Comparison of ENCODE assay signal across 18 cellular contexts in the genomic region with DNA sequence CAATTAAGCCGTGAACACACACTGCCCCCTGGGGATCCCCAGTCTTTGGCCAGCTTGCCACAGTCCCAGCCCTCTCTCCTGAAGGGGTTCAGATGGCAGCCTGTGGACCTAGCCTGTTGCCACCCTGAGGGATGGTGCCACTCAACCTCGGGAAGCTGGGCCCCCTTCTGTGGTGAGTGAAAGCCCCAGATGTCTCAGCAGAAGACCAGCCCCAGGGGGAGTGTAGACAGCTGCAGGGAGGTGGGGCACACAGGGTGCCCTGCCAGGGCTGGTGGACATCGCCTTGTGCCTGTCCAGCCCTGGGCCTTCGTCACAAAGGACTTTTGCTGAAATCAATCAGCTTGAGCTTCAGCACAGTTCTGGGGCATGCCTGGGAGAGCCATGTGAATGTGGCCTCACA. TPM values are rescaled to one million over a fixed set of nuclear protein-coding genes. Genes with fewer than 3 reads are reported as not detected.
DNase-seq lines count a peak whose midpoint lies in the region; ATAC-seq and TF ChIP-seq lines count a peak whose summit lies in the region.
"Had no signal": no experiment of that assay in that cellular context is flagged by ENCODE, and none has a peak within 500 bp of the region (broad histone marks: within the 10 kb centered on the region; RNA-seq: fewer than 3 reads in every experiment).

No MANE protein-coding gene starts in this region.

- H3K27me3 ChIP-seq in right cardiac atrium (ENCODE audit: control insufficient read depth, insufficient read depth), result no peaks in the 10 kb centered on the region
- H3K27me3 ChIP-seq in endodermal cell (ENCODE audit: control insufficient read depth, insufficient read depth, low read length, poor library complexity, severe bottlenecking), result no peaks in the 10 kb centered on the region
- no peaks in the 10 kb centered on the region for H3K27me3 ChIP-seq in sigmoid colon
- H3K27me3 ChIP-seq in transverse colon, result no peaks in the 10 kb centered on the region
- H3K27me3 ChIP-seq: BE2C had no signal

- no peak for TF ChIP-seq CTCF in endodermal cell (conservative IDR thresholded peaks at IDR 0.05)
- TF ChIP-seq CTCF in sigmoid colon (IDR thresholded peaks at IDR 0.05), result no peak
- no peak for TF ChIP-seq CTCF in transverse colon (IDR thresholded peaks at IDR 0.05)

- no peaks in the 10 kb centered on the region for H3K27me3 Mint-ChIP-seq in endodermal cell (ENCODE audit: insufficient read depth)

- intact Hi-C loops in cardiac septum (cut with DNase I), result no loop called here
- intact Hi-C loops in right cardiac atrium (cut with DNase I), result no loop called here
- intact Hi-C loops in sigmoid colon (cut with DNase I), result no loop called here
- intact Hi-C loops in transverse colon (cut with DNase I; ENCODE audit: low total_unique reads), result no loop called here

- H3K27ac Mint-ChIP-seq in endodermal cell, result no peak overlapping the region
- H3K27ac Mint-ChIP-seq: CD8-positive, alpha-beta T cell; HFFc6 had no signal

- ATAC-seq in right cardiac atrium, result no peak
- ATAC-seq: CD8-positive, alpha-beta T cell; HepG2 had no signal

- H3K9me3 ChIP-seq in right cardiac atrium (ENCODE audit: control insufficient read depth, low read length) (no peaks in the 10 kb centered on the region), endodermal cell (ENCODE audit: control insufficient read depth, low read length) (no peaks in the 10 kb centered on the region), sigmoid colon (no peaks in the 10 kb centered on the region), transverse colon (no peaks in the 10 kb centered on the region)
- H3K9me3 ChIP-seq: BE2C had no signal

- H3K9ac ChIP-seq in endodermal cell (ENCODE audit: extremely low read depth, low read length, poor library complexity, severe bottlenecking), result no peak overlapping the region

- H3K4me3 Mint-ChIP-seq in endodermal cell, result no peak overlapping the region
- H3K4me3 Mint-ChIP-seq: CD8-positive, alpha-beta T cell; HFFc6 had no signal

- TF ChIP-seq EP300 in sigmoid colon (IDR thresholded peaks at IDR 0.05) (no peak), transverse colon (IDR thresholded peaks at IDR 0.05; ENCODE audit: low read depth) (no peak)

- in situ Hi-C loops in transverse colon (cut with MboI; ENCODE audit: low pct_ligation_motif_present in 1 of 4, low pct_unique_long_range_greater_than_20kb in 1 of 4, low sequenced_read_pairs in 3 of 4), result no loop called here

- H3K4me1 ChIP-seq in right cardiac atrium (ENCODE audit: control insufficient read depth, insufficient read depth, low read length), result no peaks in the 10 kb centered on the region
- H3K4me1 ChIP-seq in endodermal cell (ENCODE audit: control insufficient read depth, insufficient read depth, low read length), result no peaks in the 10 kb centered on the region
- H3K4me1 ChIP-seq in sigmoid colon, result no peaks in the 10 kb centered on the region
- H3K4me1 ChIP-seq in transverse colon, result no peaks in the 10 kb centered on the region

- no peaks in the 10 kb centered on the region for H3K4me1 Mint-ChIP-seq in endodermal cell

- H3K9me3 Mint-ChIP-seq in endodermal cell, result peaks cover 6% of the 10 kb centered on the region
- H3K9me3 Mint-ChIP-seq: HFFc6 had no signal

- no peak for TF ChIP-seq POLR2A in sigmoid colon (IDR thresholded peaks at IDR 0.05)
- no peak for TF ChIP-seq POLR2A in transverse colon (IDR thresholded peaks at IDR 0.05)

- H3K36me3 Mint-ChIP-seq in endodermal cell (ENCODE audit: low read depth), result peaks cover 7% of the 10 kb centered on the region
- H3K36me3 Mint-ChIP-seq: CD8-positive, alpha-beta T cell had no signal

- H3K36me3 ChIP-seq in endodermal cell (ENCODE audit: control insufficient read depth, insufficient read depth, low read length), result no peaks in the 10 kb centered on the region
- H3K36me3 ChIP-seq in sigmoid colon, result no peaks in the 10 kb centered on the region
- no peaks in the 10 kb centered on the region for H3K36me3 ChIP-seq in transverse colon

- 92% methylated on average over 4 of the region's 4 CpGs for WGBS in right cardiac atrium
- 91 to 96% methylated on average over 3 to 4 of the region's 4 CpGs for WGBS in endodermal cell (ENCODE audit: insufficient coverage in 1 of 2, insufficient read length in 1 of 2), 2 experiments
- WGBS in sigmoid colon, 2 donors, result 80 to 90% methylated on average over 4 of the region's 4 CpGs
- WGBS in transverse colon (ENCODE audit: low coverage in 1 of 2), 2 donors, result 77% methylated on average over 4 of the region's 4 CpGs; no CpG with 5 or more reads in 1 of the 2 donors

- DNase-seq in cardiac septum (ENCODE audit: low spot score) (peak; percentile 63), right cardiac atrium (no peak), endodermal cell (peak; percentile 28), sigmoid colon (peak; percentile 32), transverse colon (no peak)
- no peak for DNase-seq in stimulated activated CD4-positive, alpha-beta T cell treated with anti-CD3 and anti-CD28 coated beads, Interleukin-12 subunit alpha, Interleukin-12 subunit beta, amount 100 ng/mL, for 4 hours
- no peak for DNase-seq in NK-92 treated with Interleukin-12 subunit alpha and Interleukin-12 subunit beta, amount 100 ng/mL, for 24 hours (lab: John Stamatoyannopoulos, UW)
- DNase-seq: BE2C; CD8-positive, alpha-beta T cell; HFFc6; KG1; NCI-H1105 treated with DMSO at 0.1 percent for 48 hours; NCI-H1694; NCI-H2081 treated with DMSO at 0.1 percent for 48 hours; NCI-H748 treated with DMSO at 0.1 percent for 48 hours; OCI-M1; SHP77 treated with DMSO at 0.1 percent for 48 hours had no signal

- H3K27ac ChIP-seq in right cardiac atrium (ENCODE audit: low read length) (no peak overlapping the region), endodermal cell (ENCODE audit: low read depth, low read length) (no peak overlapping the region), sigmoid colon (no peak overlapping the region), transverse colon (no peak overlapping the region)

- H3K4me3 ChIP-seq in right cardiac atrium (ENCODE audit: low read length), result no peak overlapping the region
- no peak overlapping the region for H3K4me3 ChIP-seq in endodermal cell (ENCODE audit: low read length)
- no peak overlapping the region for H3K4me3 ChIP-seq in sigmoid colon
- H3K4me3 ChIP-seq in transverse colon, result no peak overlapping the region

RNA-seq across cellular contexts. Expression of gene C14orf132, which starts 32.4 kb away (rescaled TPM):
- total RNA-seq in cardiac septum (18.9 TPM), right cardiac atrium (1 to 10 TPM; 3.7 to 5.3 (median 4.7) TPM), endodermal cell (10 to 100 TPM; 12.3 to 21.9 TPM), sigmoid colon (10 to 100 TPM; 10.4 to 30.4 (median 23.6) TPM), transverse colon (1 to 10 TPM; 3.5 to 6.4 (median 5.0) TPM)
- polyA plus RNA-seq in right cardiac atrium (2.9 TPM), sigmoid colon (1 to 10 TPM; 2.4 to 4.3 (median 3.2) TPM)
- 55.9 TPM for polyA plus RNA-seq in endodermal cell (2013, experiment 1 of 2)
- polyA plus RNA-seq in endodermal cell (2013, experiment 2 of 2), result 52.1 TPM

Comparison
In these comparisons a context has a peak if more than half of its experiments do, and no peak if none do; other contexts are left out.
1. DNase-seq: peak in cardiac septum (single experiment), endodermal cell (single experiment) and sigmoid colon (single experiment); none in right cardiac atrium (0 of 3), transverse colon (single experiment), stimulated activated CD4-positive, alpha-beta T cell treated with anti-CD3 and anti-CD28 coated beads, Interleukin-12 subunit alpha, Interleukin-12 subunit beta, amount 100 ng/mL, for 4 hours (single experiment) and NK-92 treated with Interleukin-12 subunit alpha and Interleukin-12 subunit beta, amount 100 ng/mL, for 24 hours (single experiment).